ENCODE assay signal across 20 cellular contexts in the genomic region with DNA sequence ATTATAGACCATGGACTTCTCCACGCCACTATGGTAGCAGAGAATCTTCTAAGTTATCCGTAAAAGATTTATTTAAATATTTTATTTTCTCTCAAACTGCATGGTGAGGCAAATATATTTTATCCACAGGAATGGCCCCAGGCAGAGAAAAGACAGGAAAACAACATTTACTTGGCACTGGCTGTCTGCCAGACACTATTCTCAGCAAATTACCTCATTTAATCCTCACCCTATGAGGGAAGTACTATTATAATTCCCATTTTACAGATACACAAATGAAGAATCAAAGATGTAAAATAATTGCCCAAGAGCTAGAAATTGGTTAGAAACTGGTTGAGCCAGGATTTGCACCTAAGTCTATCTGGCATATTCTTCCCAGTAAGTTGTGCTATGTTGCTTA.
"Had no signal": no experiment of that assay in that cellular context is flagged by ENCODE, and none has a peak within 500 bp of the region (broad histone marks: within the 10 kb centered on the region; RNA-seq: fewer than 3 reads in every experiment).

No MANE protein-coding gene starts in this region.

- FAIRE-seq: TTC549 had no signal

- H3K27me3 Mint-ChIP-seq: activated CD4-positive, alpha-beta T cell treated with anti-CD3 and anti-CD28 coated beads, Interleukin-2, amount 10 ng/mL, durations not matched to agents 7 days and 5 days had no signal

- DNase-seq: activated CD4-positive, alpha-beta T cell treated with anti-CD3 and anti-CD28 coated beads, Interleukin-2, amount 10 ng/mL, durations not matched to agents 7 days and 5 days; activated CD8-positive, alpha-beta memory T cell treated with anti-CD3 and anti-CD28 coated beads for 24 hours; activated naive CD8-positive, alpha-beta T cell treated with anti-CD3 and anti-CD28 coated beads for 36 hours; amygdala; body of pancreas; central memory CD4-positive, alpha-beta T cell; cortex of kidney; effector CD8-positive, alpha-beta T cell; foreskin keratinocyte; occipital lobe; right cardiac atrium; stimulated activated CD4-positive, alpha-beta T cell treated with anti-CD3 and anti-CD28 coated beads, Interleukin-4, amount 100 ng/mL, for 4 hours; stimulated activated CD8-positive, alpha-beta memory T cell treated with anti-CD3 and anti-CD28 coated beads, Interleukin-4, amount 100 ng/mL, for 48 hours; stimulated activated naive CD4-positive, alpha-beta T cell treated with Interleukin-2 at 50 U/mL for 16 hours had no signal

- H3K36me3 Mint-ChIP-seq: activated naive CD8-positive, alpha-beta T cell treated with anti-CD3 and anti-CD28 coated beads for 36 hours had no signal

- H3K9me3 ChIP-seq: body of pancreas, prostate gland, transverse colon had no signal

- H3K4me3 ChIP-seq: body of pancreas, prostate gland, skin epidermis, transverse colon had no signal

- H3K4me1 Mint-ChIP-seq: activated CD4-positive, alpha-beta T cell treated with anti-CD3 and anti-CD28 coated beads, Interleukin-2, amount 10 ng/mL, durations not matched to agents 7 days and 5 days; activated naive CD8-positive, alpha-beta T cell treated with anti-CD3 and anti-CD28 coated beads for 36 hours; nephron had no signal

- H3K4me1 ChIP-seq: body of pancreas, foreskin keratinocyte, prostate gland had no signal

- ATAC-seq: body of pancreas, foreskin keratinocyte, right cardiac atrium had no signal

- H3K27ac ChIP-seq: body of pancreas, foreskin keratinocyte, prostate gland, skin epidermis had no signal

- H3K27me3 ChIP-seq: body of pancreas, foreskin keratinocyte, transverse colon had no signal

- H3K36me3 ChIP-seq: prostate gland, transverse colon had no signal

- H3K27ac Mint-ChIP-seq: activated CD4-positive, alpha-beta T cell treated with anti-CD3 and anti-CD28 coated beads, Interleukin-2, amount 10 ng/mL, durations not matched to agents 7 days and 5 days; activated naive CD8-positive, alpha-beta T cell treated with anti-CD3 and anti-CD28 coated beads for 36 hours; activated T-helper 1 cell treated with anti-CD3 and anti-CD28 coated beads, Interleukin-12 subunit alpha, Interleukin-12 subunit beta, Interleukin-2, Interleukin-4 antibody, amounts not matched to agents 30 ng/mL and 10 ng/mL and 1 ng/mL, durations not matched to agents 14 hours and 24 hours and 36 hours; nephron had no signal

- H3K4me3 Mint-ChIP-seq: activated CD4-positive, alpha-beta T cell treated with anti-CD3 and anti-CD28 coated beads, Interleukin-2, amount 10 ng/mL, durations not matched to agents 7 days and 5 days; activated naive CD8-positive, alpha-beta T cell treated with anti-CD3 and anti-CD28 coated beads for 36 hours; activated T-helper 1 cell treated with anti-CD3 and anti-CD28 coated beads, Interleukin-12 subunit alpha, Interleukin-12 subunit beta, Interleukin-2, Interleukin-4 antibody, amounts not matched to agents 30 ng/mL and 10 ng/mL and 1 ng/mL, durations not matched to agents 14 hours and 24 hours and 36 hours; nephron had no signal
